Comparison of ENCODE assay signal across 15 cellular contexts in the genomic region with DNA sequence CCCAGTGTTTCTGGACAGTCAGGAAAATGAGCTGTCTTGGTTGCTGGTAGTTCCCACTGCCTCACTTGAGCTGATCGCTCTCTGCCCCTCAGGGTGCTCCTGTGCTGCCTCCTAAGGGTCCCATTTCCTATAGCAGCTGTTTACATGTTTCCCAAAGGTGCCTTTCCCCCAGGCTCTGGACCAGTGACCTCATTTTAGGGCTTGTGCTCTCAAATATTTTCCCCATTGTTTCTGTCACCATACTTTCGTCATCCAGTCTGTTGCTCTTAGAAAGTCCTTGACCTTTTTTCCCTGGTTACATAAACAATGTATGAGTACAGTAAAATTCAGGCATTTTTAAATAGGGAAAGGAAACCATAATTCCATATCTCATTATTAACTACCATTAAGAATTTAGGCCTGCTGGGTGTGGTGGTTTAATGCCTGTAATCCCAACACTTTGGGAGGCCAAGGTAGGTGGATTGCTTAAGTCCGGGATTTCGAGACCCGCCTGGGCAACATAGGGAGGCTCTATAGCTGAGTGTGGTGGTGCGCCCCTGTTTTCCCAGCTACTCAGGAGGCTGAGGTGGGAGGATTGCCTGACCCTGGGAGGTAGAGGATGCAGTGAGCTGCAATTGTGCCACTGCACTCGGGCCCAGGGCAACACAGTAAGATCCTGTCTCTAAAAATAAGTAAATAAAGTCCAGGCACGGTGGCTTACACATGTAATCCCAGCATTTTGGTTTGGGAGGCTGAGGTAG. TPM values are rescaled to one million over a fixed set of nuclear protein-coding genes. Genes with fewer than 3 reads are reported as not detected.
A peak's percentile ranks its signal among the peaks of the same experiment; 100 is the strongest.
DNase-seq lines count a peak whose midpoint lies in the region; TF ChIP-seq lines count a peak whose summit lies in the region.
"Had no signal": no experiment of that assay in that cellular context is flagged by ENCODE, and none has a peak within 500 bp of the region (broad histone marks: within the 10 kb centered on the region; RNA-seq: fewer than 3 reads in every experiment).

No MANE protein-coding gene starts in this region.

- H3K36me3 Mint-ChIP-seq in activated naive CD4-positive, alpha-beta T cell treated with anti-CD3 and anti-CD28 coated beads, Interleukin-2, amount 50 U/mL, for 24 hours, result peaks cover 2% of the 10 kb centered on the region
- peaks cover 7% of the 10 kb centered on the region for H3K36me3 Mint-ChIP-seq in type B pancreatic cell

- no peak for TF ChIP-seq CTCF in type B pancreatic cell (conservative IDR thresholded peaks at IDR 0.05)

- no peaks in the 10 kb centered on the region for H3K9me3 Mint-ChIP-seq in activated naive CD4-positive, alpha-beta T cell treated with anti-CD3 and anti-CD28 coated beads, Interleukin-2, amount 50 U/mL, for 24 hours
- no peaks in the 10 kb centered on the region for H3K9me3 Mint-ChIP-seq in type B pancreatic cell

- H3K27me3 Mint-ChIP-seq in activated naive CD4-positive, alpha-beta T cell treated with anti-CD3 and anti-CD28 coated beads, Interleukin-2, amount 50 U/mL, for 24 hours, result no peaks in the 10 kb centered on the region
- no peaks in the 10 kb centered on the region for H3K27me3 Mint-ChIP-seq in type B pancreatic cell

- DNase-seq in activated naive CD4-positive, alpha-beta T cell treated with anti-CD3 and anti-CD28 coated beads, Interleukin-2, amount 50 U/mL, for 16 hours, result no peak
- DNase-seq in dermis blood vessel endothelial cell (peak; percentile 21), lung microvascular endothelial cell (ENCODE audit: low read depth in 2 of 2) (peak; percentile 9 to 34), type B pancreatic cell (ENCODE audit: extremely low spot score, unreplicated experiment) (no peak), amygdala (lab: John Stamatoyannopoulos, UW) (no peak), NCI-H1436 (lab: John Stamatoyannopoulos, UW) (no peak), 8988T (no peak)
- DNase-seq: DMS53, HCEC 1CT, IMR-90, MV-4-11, NCI-H1417 treated with DMSO at 0.1 percent for 48 hours, NCI-H2029 treated with DMSO at 0.1 percent for 48 hours, NCI-H510A had no signal

- peaks cover 5% of the 10 kb centered on the region for H3K4me1 Mint-ChIP-seq in activated naive CD4-positive, alpha-beta T cell treated with anti-CD3 and anti-CD28 coated beads, Interleukin-2, amount 50 U/mL, for 24 hours
- H3K4me1 Mint-ChIP-seq in type B pancreatic cell (ENCODE audit: unreplicated experiment), result no peaks in the 10 kb centered on the region

- H3K27ac Mint-ChIP-seq in activated naive CD4-positive, alpha-beta T cell treated with anti-CD3 and anti-CD28 coated beads, Interleukin-2, amount 50 U/mL, for 24 hours, result peak overlapping the region; percentile 17
- peak overlapping the region; percentile 50 for H3K27ac Mint-ChIP-seq in type B pancreatic cell

- no peak overlapping the region for H3K4me3 Mint-ChIP-seq in activated naive CD4-positive, alpha-beta T cell treated with anti-CD3 and anti-CD28 coated beads, Interleukin-2, amount 50 U/mL, for 24 hours
- H3K4me3 Mint-ChIP-seq in type B pancreatic cell, result no peak overlapping the region

RNA-seq across cellular contexts. Expression of gene RAD54L2, which starts 11.7 kb away (rescaled TPM):
- total RNA-seq in dermis blood vessel endothelial cell (18.9 and 19.7 TPM in 2 replicates), lung microvascular endothelial cell (10.5 and 14.5 TPM in 2 replicates), type B pancreatic cell (ENCODE audit: low replicate concordance) (29.0 and 37.6 TPM in 2 replicates)

RNA-seq across cellular contexts. Expression of gene DCAF1, which starts 50.4 kb away (rescaled TPM):
- total RNA-seq in dermis blood vessel endothelial cell (16.7 and 23.0 TPM in 2 replicates), lung microvascular endothelial cell (9.2 and 16.1 TPM in 2 replicates), type B pancreatic cell (ENCODE audit: low replicate concordance) (19.4 and 20.5 TPM in 2 replicates)

Comparison
In these comparisons a context has a peak if more than half of its experiments do, and no peak if none do; other contexts are left out.
1. DNase-seq: peak in dermis blood vessel endothelial cell (single experiment) and lung microvascular endothelial cell (2 of 2); none in activated naive CD4-positive, alpha-beta T cell treated with anti-CD3 and anti-CD28 coated beads, Interleukin-2, amount 50 U/mL, for 16 hours (single experiment), type B pancreatic cell (single experiment), amygdala (0 of 56), NCI-H1436 (single experiment) and 8988T (single experiment).